19 cellular contexts compared by ENCODE assay signal in the genomic region with DNA sequence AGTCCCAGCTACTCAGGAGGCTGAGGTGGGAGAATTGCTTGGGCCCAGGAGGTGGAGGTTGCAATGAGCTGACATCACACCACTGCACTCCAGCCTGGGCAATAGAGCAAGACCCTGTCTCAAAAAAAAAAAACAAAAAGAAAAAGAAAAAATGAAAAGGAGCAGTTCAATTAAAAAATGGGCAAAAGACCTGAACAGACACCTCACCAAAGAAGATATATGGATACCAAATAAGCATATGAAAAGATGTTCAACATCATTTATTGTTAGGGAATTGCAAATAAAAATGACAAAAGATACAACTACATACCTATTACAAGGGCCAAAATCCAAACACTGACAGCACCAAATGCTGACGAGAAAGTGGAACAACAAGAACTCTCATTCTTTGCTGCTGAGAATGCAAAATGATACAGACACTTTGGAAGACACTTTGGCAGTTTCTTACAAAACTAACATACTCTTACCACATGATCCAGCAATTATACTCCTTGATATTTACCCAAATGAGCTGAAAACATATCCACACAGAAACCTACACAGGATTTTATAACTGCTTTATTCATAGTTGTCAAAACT.
"Had no signal": no experiment of that assay in that cellular context is flagged by ENCODE, and none has a peak within 500 bp of the region (broad histone marks: within the 10 kb centered on the region; RNA-seq: fewer than 3 reads in every experiment).

No MANE protein-coding gene starts in this region.

- H3K9me3 ChIP-seq: body of pancreas, gastroesophageal sphincter, thyroid gland had no signal

- ATAC-seq: activated CD8-positive, alpha-beta memory T cell treated with anti-CD3 and anti-CD28 coated beads, Interleukin-2, amount 10 ng/mL, durations not matched to agents 7 days and 5 days; body of pancreas; gastroesophageal sphincter; left ventricle myocardium superior had no signal

- H3K4me2 ChIP-seq: hepatocyte had no signal

- H3K4me3 ChIP-seq: body of pancreas, gastroesophageal sphincter, hepatocyte, thyroid gland had no signal

- H3K9ac ChIP-seq: parathyroid adenoma had no signal

- DNase-seq: activated CD4-positive, alpha-beta T cell treated with anti-CD3 and anti-CD28 coated beads for 4 hours; activated CD8-positive, alpha-beta memory T cell treated with anti-CD3 and anti-CD28 coated beads, Interleukin-2, amount 10 ng/mL, durations not matched to agents 7 days and 5 days; activated naive CD4-positive, alpha-beta T cell treated with Interleukin-2 at 50 U/mL for 16 hours; amniotic stem cell; body of pancreas; central memory CD4-positive, alpha-beta T cell; cortex of kidney; effector CD8-positive, alpha-beta T cell; left ventricle myocardium superior; retina; stimulated activated CD4-positive, alpha-beta T cell treated with anti-CD3 and anti-CD28 coated beads, Interleukin-15, amount 100 ng/mL, for 24 hours; stimulated activated CD4-positive, alpha-beta T cell treated with anti-CD3 and anti-CD28 coated beads, Interleukin-4, amount 100 ng/mL, for 24 hours; T1000; thyroid gland; WERI-Rb-1 had no signal

- H2AFZ ChIP-seq: hepatocyte, parathyroid adenoma had no signal

- H3K4me3 Mint-ChIP-seq: activated CD8-positive, alpha-beta memory T cell treated with anti-CD3 and anti-CD28 coated beads, Interleukin-2, amount 10 ng/mL, durations not matched to agents 7 days and 5 days had no signal

- H3K79me2 ChIP-seq: hepatocyte, parathyroid adenoma had no signal

- H3K36me3 ChIP-seq: gastroesophageal sphincter, thyroid gland, WERI-Rb-1 had no signal

- H3K27me3 Mint-ChIP-seq: activated CD8-positive, alpha-beta memory T cell treated with anti-CD3 and anti-CD28 coated beads, Interleukin-2, amount 10 ng/mL, durations not matched to agents 7 days and 5 days had no signal

- H3K27ac ChIP-seq: body of pancreas, epithelial cell of prostate, hepatocyte, parathyroid adenoma, WERI-Rb-1 had no signal

- H3K27me3 ChIP-seq: body of pancreas, gastroesophageal sphincter, hepatocyte, thyroid gland had no signal
